ENCODE assay signal across 21 cellular contexts in genomic region chr14:102988054-102988453, GRCh38.
DNase-seq lines count a peak whose midpoint lies in the region; ATAC-seq and TF ChIP-seq lines count a peak whose summit lies in the region.
"Had no signal": no experiment of that assay in that cellular context is flagged by ENCODE, and none has a peak within 500 bp of the region (broad histone marks: within the 10 kb centered on the region; RNA-seq: fewer than 3 reads in every experiment).

No MANE protein-coding gene starts in this region.

- no peaks in the 10 kb centered on the region for H3K4me1 Mint-ChIP-seq in CD14-positive monocyte
- H3K4me1 Mint-ChIP-seq: CD4-positive, alpha-beta memory T cell; T-helper 17 cell had no signal

- H3K27me3 Mint-ChIP-seq in CD14-positive monocyte (ENCODE audit: low read depth in 3 of 3) = peaks cover 0 to 4% (median 1%) of the 10 kb centered on the region in 3 donors
- H3K27me3 Mint-ChIP-seq: T-helper 17 cell had no signal

- H3K36me3 ChIP-seq in HCT116 (ENCODE audit: control insufficient read depth in 1 of 2, insufficient read depth in 2 of 2, low read length in 2 of 2) (peaks cover 2 to 32% of the 10 kb centered on the region in 2 experiments), RWPE2 (ENCODE audit: low read depth) (peaks cover 82% of the 10 kb centered on the region), PC-9 (ENCODE audit: low read depth) (peaks cover 67% of the 10 kb centered on the region), testis (ENCODE audit: low read depth, missing control alignments) (no peaks in the 10 kb centered on the region)
- H3K36me3 ChIP-seq: colonic mucosa had no signal

- H3K9me3 Mint-ChIP-seq in CD14-positive monocyte = peaks cover 22 to 37% (median 33%) of the 10 kb centered on the region in 7 donors

- H3K27ac ChIP-seq in HCT116 (ENCODE audit: low read depth, low read length) (no peak overlapping the region), RWPE2 (ENCODE audit: poor library complexity, severe bottlenecking) (peak overlapping the region; percentile 64), PC-9 (no peak overlapping the region), testis (no peak overlapping the region)
- H3K27ac ChIP-seq: colonic mucosa, heart left ventricle, KMS-11, SJCRH30, WERI-Rb-1 had no signal

- ATAC-seq in HCT116 (no peak), RWPE2 (ENCODE audit: low read depth) (no peak), Right ventricle myocardium superior (ENCODE audit: poor library complexity) (no peak)
- ATAC-seq: heart left ventricle, T-helper 17 cell had no signal

- WGBS in testis, 2 donors = 96 to 100% methylated on average over 1 of the region's 1 CpG

- no peak overlapping the region for H3K4me3 Mint-ChIP-seq in CD14-positive monocyte
- H3K4me3 Mint-ChIP-seq: T-helper 17 cell had no signal

- CTCF ChIA-PET in HCT116 (lab: Charles Lee) (no interaction called here), PC-9 (lab: Charles Lee) (interaction anchor here (0.6 to 0.7 kb wide), 3 partner anchors 12 to 468 kb away, joined by 3 to 6 read pairs (median 4); no protein-coding TSS in a partner anchor)

- no peak for TF ChIP-seq RAD21 in HCT116 (IDR thresholded peaks at IDR 0.05; ENCODE audit: low read depth)

- intact Hi-C loops in HCT116 (cut with micrococcal nuclease) (no loop called here), Right ventricle myocardium superior (cut with DNase I) (no loop called here), CD14-positive monocyte (cut with micrococcal nuclease) (no loop called here), PC-9 (cut with micrococcal nuclease; ENCODE audit: unreplicated experiment) (no loop called here), testis (cut with DNase I; ENCODE audit: low total_unique reads) (no loop called here)

- peak overlapping the region in 1 of 7 donors; percentile 57 for H3K27ac Mint-ChIP-seq in CD14-positive monocyte
- H3K27ac Mint-ChIP-seq: T-helper 17 cell had no signal

- no peaks in the 10 kb centered on the region for H3K27me3 ChIP-seq in HCT116 (ENCODE audit: insufficient read depth, low read length)
- no peaks in the 10 kb centered on the region for H3K27me3 ChIP-seq in RWPE2 (ENCODE audit: insufficient read depth, poor library complexity, severe bottlenecking)
- H3K27me3 ChIP-seq in PC-9 (ENCODE audit: insufficient read depth, low read depth) = no peaks in the 10 kb centered on the region
- H3K27me3 ChIP-seq in testis = no peaks in the 10 kb centered on the region
- H3K27me3 ChIP-seq: colonic mucosa, heart left ventricle, SJCRH30 had no signal

- H3K4me1 ChIP-seq in HCT116 (ENCODE audit: control insufficient read depth in 1 of 2, insufficient read depth in 2 of 2, low read length in 2 of 2) (peaks cover under 1 to 9% of the 10 kb centered on the region in 2 experiments; a peak in 3 of 4 replicates), RWPE2 (ENCODE audit: insufficient read depth, poor library complexity, severe bottlenecking) (peaks cover 18% of the 10 kb centered on the region), PC-9 (replicated peaks; ENCODE audit: insufficient read depth) (peaks cover 4% of the 10 kb centered on the region), testis (no peaks in the 10 kb centered on the region)
- H3K4me1 ChIP-seq: colonic mucosa, heart left ventricle had no signal

- POLR2A ChIA-PET in HCT116 (lab: Charles Lee) (no interaction called here), PC-9 (lab: Charles Lee; ENCODE audit: unreplicated experiment) (interaction anchor here (0.8 kb wide), 1 partner anchor 394 kb away, joined by 14 read pairs; no protein-coding TSS in a partner anchor)

- H3K4me2 ChIP-seq in HCT116 (ENCODE audit: low read length) = no peak overlapping the region
- H3K4me2 ChIP-seq in PC-9 = no peak overlapping the region
- H3K4me2 ChIP-seq: KMS-11 had no signal

- H3K36me3 Mint-ChIP-seq in CD14-positive monocyte = peaks cover 55 to 65% of the 10 kb centered on the region in 2 donors

- H2AFZ ChIP-seq in HCT116 (ENCODE audit: low read depth, low read length, poor library complexity, severe bottlenecking) = no peak overlapping the region
- H2AFZ ChIP-seq in PC-9 = no peak overlapping the region

- no peak for TF ChIP-seq CTCF in HCT116 (IDR thresholded peaks at IDR 0.05 in 2 of 3, conservative IDR thresholded peaks at IDR 0.05 in 1 of 3; ENCODE audit: borderline replicate concordance in 1 of 3, insufficient read depth in 1 of 3, low read depth in 2 of 3, low read length in 2 of 3)
- TF ChIP-seq CTCF in RWPE2 (IDR thresholded peaks at IDR 0.05; ENCODE audit: poor library complexity, severe bottlenecking) = no peak
- no peak for TF ChIP-seq CTCF in CD14-positive monocyte (IDR thresholded peaks at IDR 0.05)
- TF ChIP-seq CTCF in PC-9 (conservative IDR thresholded peaks at IDR 0.05) = no peak
- no peak for TF ChIP-seq CTCF in testis (IDR thresholded peaks at IDR 0.05)

- TF ChIP-seq POLR2A in HCT116 (IDR thresholded peaks at IDR 0.05; ENCODE audit: borderline replicate concordance, extremely low read depth, insufficient read depth, insufficient read length) (no peak), testis (IDR thresholded peaks at IDR 0.05) (no peak)

- H3K4me3 ChIP-seq in HCT116 (replicated peaks in 1 of 2; ENCODE audit: low read depth in 1 of 2, low read length in 2 of 2) (no peak overlapping the region), RWPE2 (ENCODE audit: severe bottlenecking) (no peak overlapping the region), PC-9 (no peak overlapping the region), testis (no peak overlapping the region)
- H3K4me3 ChIP-seq: colonic mucosa, heart left ventricle, SJCRH30 had no signal

- RAD21 ChIA-PET in HCT116 (lab: Charles Lee; ENCODE audit: low non-redundant PET in 1 of 2, low total read pairs in 2 of 2, uncharacterized antibody in 2 of 2, unreplicated experiment in 2 of 2) = no interaction called here

- no peak for DNase-seq in HCT116 (ENCODE audit: low read depth, low spot score)
- DNase-seq in RWPE2 (ENCODE audit: low spot score) = no peak
- DNase-seq in dermis blood vessel endothelial cell = peak; percentile 33
- peak; percentile 11 for DNase-seq in foreskin melanocyte
- DNase-seq in Right ventricle myocardium superior = no peak
- no peak for DNase-seq in CD14-positive monocyte (ENCODE audit: low spot score)
- no peak for DNase-seq in PC-9
- DNase-seq in testis = no peak
- DNase-seq: activated CD4-positive, alpha-beta T cell treated with anti-CD3 and anti-CD28 coated beads, Interleukin-2, amount 50 U/mL, for 48 hours; activated naive CD4-positive, alpha-beta T cell treated with Interleukin-2 at 50 U/mL for 16 hours; CD4-positive, alpha-beta memory T cell; colonic mucosa; heart left ventricle; NCI-H1048; NCI-H2081; NCI-H526 treated with DMSO at 0.1 percent for 48 hours; stimulated activated CD4-positive, alpha-beta T cell treated with anti-CD3 and anti-CD28 coated beads, Interleukin-12 subunit alpha, Interleukin-12 subunit beta, amount 100 ng/mL, for 4 hours; T-helper 17 cell; WERI-Rb-1 had no signal

- no peaks in the 10 kb centered on the region for H3K9me2 ChIP-seq in HCT116 (ENCODE audit: insufficient read depth)
- H3K9me2 ChIP-seq in PC-9 (ENCODE audit: insufficient read depth) = no peaks in the 10 kb centered on the region

- H4K20me1 ChIP-seq in HCT116 (ENCODE audit: insufficient read depth) = no peaks in the 10 kb centered on the region
- no peaks in the 10 kb centered on the region for H4K20me1 ChIP-seq in PC-9 (ENCODE audit: insufficient read depth)

- H3K9ac ChIP-seq in HCT116 (ENCODE audit: low read length) = no peak overlapping the region
- H3K9ac ChIP-seq: KMS-11 had no signal

- BruUV-seq in HCT116 (replicated peaks; lab: Mats Ljungman, UMichigan) = no TSS peak
- no TSS peak for BruUV-seq in PC-9 (replicated peaks; lab: Mats Ljungman, UMichigan)

- H3K79me2 ChIP-seq in HCT116 (ENCODE audit: insufficient read depth, low read length) = peaks cover 23% of the 10 kb centered on the region; the same call in 1 of the 2 replicates
- H3K79me2 ChIP-seq in PC-9 (ENCODE audit: low read depth) = peaks cover 47% of the 10 kb centered on the region

- peaks cover 4 to 9% of the 10 kb centered on the region in 2 experiments; a peak in 2 of 4 replicates for H3K9me3 ChIP-seq in HCT116 (ENCODE audit: control insufficient read depth in 1 of 2, insufficient read depth in 1 of 2, low read depth in 1 of 2, low read length in 2 of 2)
- peaks cover 9% of the 10 kb centered on the region for H3K9me3 ChIP-seq in RWPE2 (ENCODE audit: severe bottlenecking)
- H3K9me3 ChIP-seq in PC-9 (ENCODE audit: insufficient read depth, low read depth) = peaks cover 11% of the 10 kb centered on the region
- no peaks in the 10 kb centered on the region for H3K9me3 ChIP-seq in testis
- H3K9me3 ChIP-seq: colonic mucosa had no signal

- peaks cover 35% of the 10 kb centered on the region for H3F3A ChIP-seq in PC-9 (ENCODE audit: insufficient read depth, low read depth)

TF ChIP-seq in HCT116, 20 proteins besides CTCF, POLR2A, EP300 and RAD21:
- peak; percentile 67; the same call in 1 of the 2 replicates for TF ChIP-seq CBX3 (IDR thresholded peaks at IDR 0.05; ENCODE audit: low read depth)
- TF ChIP-seq POLR2AphosphoS5 (IDR thresholded peaks at IDR 0.05; ENCODE audit: low read depth, low read length) = no peak

Comparison
In these comparisons a context has a peak if more than half of its experiments do, and no peak if none do; other contexts are left out.
1. DNase-seq: peak in dermis blood vessel endothelial cell (single experiment) and foreskin melanocyte (single experiment); none in HCT116 (single experiment), RWPE2 (single experiment), Right ventricle myocardium superior (single experiment), CD14-positive monocyte (single experiment), PC-9 (0 of 2) and testis (single experiment).